ENCODE assay signal across 8 cellular contexts in the genomic region with DNA sequence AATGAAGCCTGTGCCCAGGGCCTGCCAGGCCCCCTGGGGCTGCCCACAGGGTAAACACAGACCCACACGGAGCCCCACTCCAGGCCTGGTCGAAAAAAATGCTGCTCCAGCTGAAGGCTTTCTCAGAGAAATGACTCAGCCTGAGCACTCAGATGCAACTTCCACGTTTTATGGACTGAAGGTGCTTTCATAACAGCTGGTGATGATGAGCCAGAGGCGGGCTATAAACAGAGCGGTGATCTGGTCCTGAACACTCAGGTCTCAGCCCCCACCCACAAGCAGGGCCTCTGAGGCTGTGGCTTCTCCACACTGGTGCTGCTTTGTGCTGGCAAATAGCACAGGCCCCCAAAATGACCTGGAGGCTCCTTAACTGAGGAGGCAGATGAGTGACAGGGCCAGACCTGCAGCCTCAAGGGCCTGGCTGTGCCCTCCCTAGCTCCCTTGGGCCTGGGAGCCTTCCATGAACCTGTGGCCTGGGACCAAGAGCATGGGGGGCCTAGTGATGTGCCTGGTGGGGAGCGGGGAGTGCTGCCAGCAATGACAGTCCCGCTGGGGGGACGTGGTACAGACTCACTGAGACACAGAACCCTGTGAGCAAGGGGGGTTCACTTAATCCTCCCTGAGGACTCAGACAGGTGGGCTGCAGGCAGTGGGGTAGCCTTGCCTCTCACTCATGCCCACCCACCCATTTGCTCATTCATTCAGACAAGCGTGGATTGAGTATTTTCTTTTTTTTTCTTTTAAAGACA. TPM values are rescaled to one million over a fixed set of nuclear protein-coding genes. Genes with fewer than 3 reads are reported as not detected.
A peak's percentile ranks its signal among the peaks of the same experiment; 100 is the strongest.
DNase-seq lines count a peak whose midpoint lies in the region; ATAC-seq, FAIRE-seq and TF ChIP-seq lines count a peak whose summit lies in the region.

No MANE protein-coding gene starts in this region.

- H3K27ac Mint-ChIP-seq in osteocyte (ENCODE audit: unreplicated experiment): peak overlapping the region; percentile 63

- BruUV-seq in K562 (replicated peaks; lab: Mats Ljungman, UMichigan): no TSS peak

- no peaks in the 10 kb centered on the region for H3K27me3 Mint-ChIP-seq in osteocyte (ENCODE audit: unreplicated experiment)

- H4K20me1 ChIP-seq in K562 (replicated peaks; ENCODE audit: control insufficient read depth, insufficient read depth, low read length): no peaks in the 10 kb centered on the region

- H3K4me3 ChIP-seq in AG04450 (ENCODE audit: low read depth, low read length): no peak overlapping the region
- H3K4me3 ChIP-seq in K562: no peak overlapping the region

- intact Hi-C loops in K562 (cut with micrococcal nuclease): no loop called here

- peak; percentile 86 for FAIRE-seq in K562 (lab: Jason Lieb, UNC)

- in situ Hi-C loops in K562 (cut with MboI): no loop called here

- TF ChIP-seq EP300 in K562 (IDR thresholded peaks at IDR 0.05; ENCODE audit: low read length): no peak

- peak overlapping the region; percentile 33; the same call in 1 of the 2 replicates for H3K4me2 ChIP-seq in K562 (ENCODE audit: insufficient read depth, low read length)

- H3K36me3 Mint-ChIP-seq in osteocyte (ENCODE audit: unreplicated experiment): no peaks in the 10 kb centered on the region

- no peaks in the 10 kb centered on the region for H3K36me3 ChIP-seq in K562 (ENCODE audit: control insufficient read depth, insufficient read depth, low read length)

- H3K27ac ChIP-seq in AG04450 (ENCODE audit: low read depth, low read length): peak overlapping the region; percentile 87
- peak overlapping the region; percentile 69; the same call in 2 of the 3 replicates for H3K27ac ChIP-seq in K562 (ENCODE audit: extremely low read depth, low read depth, low read length)

- H3K9ac ChIP-seq in K562 (ENCODE audit: insufficient read depth in 1 of 2, low read depth in 2 of 2, low read length in 2 of 2): peak overlapping the region; percentile 41 to 85; a peak in 3 of 4 replicates

- TF ChIP-seq RAD21 in K562 (CRISPR knock-in tag; conservative IDR thresholded peaks at IDR 0.05 in 1 of 2, IDR thresholded peaks at IDR 0.05 in 1 of 2): no peak

- H3K9me1 ChIP-seq in K562 (ENCODE audit: control insufficient read depth, insufficient read depth, low read length): no peaks in the 10 kb centered on the region

- peak overlapping the region; percentile 91 for H2AFZ ChIP-seq in K562 (ENCODE audit: low read depth, low read length)

- POLR2A ChIA-PET in AG04450 (lab: Yijun Ruan, JAX) (interaction anchor here (0.7 to 1.1 kb wide), 2 partner anchors 26 to 39 kb away, joined by 8 to 9 read pairs; no protein-coding TSS in a partner anchor), K562 (lab: Yijun Ruan, JAX) (interaction anchor here (0.6 to 0.9 kb wide), 3 partner anchors 19 to 56 kb away, joined by 3 to 4 read pairs (median 3); no protein-coding TSS in a partner anchor)

- H3K79me2 ChIP-seq in K562 (ENCODE audit: control insufficient read depth, insufficient read depth, low read length): no peaks in the 10 kb centered on the region

- 48% methylated on average over 9 of the region's 9 CpGs for WGBS in K562 (ENCODE audit: insufficient coverage, low coverage, missing lambda C conversion rate)

- peaks cover 9% of the 10 kb centered on the region for H3K4me1 Mint-ChIP-seq in osteocyte (ENCODE audit: unreplicated experiment)

- peak; percentile 87 for ATAC-seq in GM18499 (IDR thresholded peaks at IDR 0.05; ENCODE audit: insufficient read depth, unreplicated experiment)
- ATAC-seq in HG02870 (IDR thresholded peaks at IDR 0.05; ENCODE audit: unreplicated experiment): peak; percentile 89
- ATAC-seq in K562: peak; percentile 41

- no peak overlapping the region for H3K4me3 Mint-ChIP-seq in osteocyte (ENCODE audit: unreplicated experiment)

- H3K9me3 ChIP-seq in AG04450 (ENCODE audit: control insufficient read depth, insufficient read depth, low read length): no peaks in the 10 kb centered on the region
- no peaks in the 10 kb centered on the region for H3K9me3 ChIP-seq in K562 (replicated peaks; ENCODE audit: control insufficient read depth, insufficient read depth, low read depth, low read length)

- H3K27me3 ChIP-seq in AG04450 (ENCODE audit: control insufficient read depth, insufficient read depth, low read length): peaks cover 3% of the 10 kb centered on the region
- H3K27me3 ChIP-seq in K562 (ENCODE audit: control insufficient read depth in 2 of 2, insufficient read depth in 2 of 2, low read length in 2 of 2): no peaks in the 10 kb centered on the region

- peaks cover 32 to 36% of the 10 kb centered on the region in 2 experiments for H3K4me1 ChIP-seq in K562 (replicated peaks in 1 of 2; ENCODE audit: control insufficient read depth in 2 of 2, insufficient read depth in 2 of 2, low read length in 2 of 2)

- no peaks in the 10 kb centered on the region for H3K9me3 Mint-ChIP-seq in osteocyte (ENCODE audit: unreplicated experiment)

- no peak for TF ChIP-seq CTCF in AG04450 (IDR thresholded peaks at IDR 0.05; ENCODE audit: low read depth, low read length)
- TF ChIP-seq CTCF in K562 (IDR thresholded peaks at IDR 0.05 in 2 of 3, conservative IDR thresholded peaks at IDR 0.05 in 1 of 3; ENCODE audit: insufficient read depth in 2 of 3, low read depth in 1 of 3, low read length in 3 of 3): no peak
- TF ChIP-seq CTCF in osteocyte (IDR thresholded peaks at IDR 0.05): no peak

- CTCF ChIA-PET in AG04450 (lab: Charles Lee) (interaction anchor here (0.7 to 1.7 kb wide), 2 partner anchors 76 to 198 kb away, joined by 3 to 7 read pairs; no protein-coding TSS in a partner anchor), K562 (lab: Yijun Ruan, JAX; ENCODE audit: low intra/inter-chr PET ratio) (no interaction called here)

- no peak for TF ChIP-seq POLR2A in K562 (conservative IDR thresholded peaks at IDR 0.05)

- peak; percentile 82 for DNase-seq in AG04450 (ENCODE audit: low read depth, low spot score)
- DNase-seq in NOMO-1 treated with DMSO at 0.1 percent for 48 hours (lab: John Stamatoyannopoulos, UW; ENCODE audit: unreplicated experiment): peak; percentile 84
- DNase-seq in K562 (ENCODE audit: extremely low read depth in 1 of 4, low spot score in 3 of 4): peak in 3 of 4 experiments; percentile 41 to 73 (median 49)
- no peak for DNase-seq in osteocyte (ENCODE audit: extremely low spot score, unreplicated experiment)
- DNase-seq in HuH-7.5 (ENCODE audit: low spot score): no peak
- DNase-seq in HuH-7 (ENCODE audit: low spot score): no peak

RNA-seq across cellular contexts. Expression of a gene that starts 23.0 kb away (rescaled TPM):
- polyA plus RNA-seq in AG04450 (2011; rRNA removed) (14.0 and 21.5 TPM in 2 replicates), K562 (2011; rRNA removed) (22.4 and 30.8 TPM in 2 replicates), K562 (2014; fragmentation: Illumina TruSeq; extraction: Trizol) (36.4 and 61.7 TPM in 2 replicates), K562 (2014; fragmentation: Nextera tagmentation; extraction: Ambion mirVana) (1 to 10 TPM in 1 of 2 experiments, under 1 TPM in 1; 0.92 to 1.1 TPM), K562 (2014; rRNA removed) (49.1 and 50.3 TPM in 2 replicates)
- 22.6 and 38.5 TPM in 2 replicates for polyA minus RNA-seq in AG04450 (2011; rRNA and poly(A)+ RNA removed)
- 29.3 and 88.9 TPM in 2 replicates for total RNA-seq in K562 (2011; cell fraction: chromatin; rRNA removed; ENCODE audit: low replicate concordance)
- total RNA-seq in K562 (2011; cell fraction: nucleolus; rRNA removed): 101 and 110 TPM in 2 replicates
- total RNA-seq in K562 (2011; cell fraction: nucleoplasm; rRNA removed): 63.1 TPM in 2 replicates
- total RNA-seq in K562 (2014; rRNA removed) (49.9 and 69.9 TPM in 2 replicates), K562 (2014; rRNA removed; fragmentation: Illumina TruSeq; extraction: Trizol) (10.0 and 11.7 TPM in 2 replicates), K562 (2015; rRNA removed; fragmentation: Illumina TruSeq; extraction: Trizol) (34.8 and 36.0 TPM in 2 replicates), K562 (2021) (93.5 and 99.9 TPM in 2 replicates), osteocyte (96.2 and 98.3 TPM in 2 replicates)
- 31.2 and 60.1 TPM in 2 replicates for polyA plus RNA-seq in K562 (2011; cell fraction: cytosol; rRNA removed)
- polyA plus RNA-seq in K562 (2011; cell fraction: nucleus; rRNA removed): 42.7 and 71.3 TPM in 2 replicates
- 74.8 and 95.4 TPM in 2 replicates for polyA plus RNA-seq in K562 (2012)
- 12.3 and 17.9 TPM in 2 replicates for polyA minus RNA-seq in K562 (2011; rRNA and poly(A)+ RNA removed)
- polyA minus RNA-seq in K562 (2011; cell fraction: cytosol; rRNA and poly(A)+ RNA removed): 47.5 and 65.9 TPM in 2 replicates
- polyA minus RNA-seq in K562 (2011; cell fraction: nucleus; rRNA and poly(A)+ RNA removed): 24.6 and 32.0 TPM in 2 replicates

RNA-seq across cellular contexts. Expression of a gene that starts 38.9 kb away (rescaled TPM):
- 5.5 and 7.1 TPM in 2 replicates for polyA plus RNA-seq in AG04450 (2011; rRNA removed)
- polyA minus RNA-seq in AG04450 (2011; rRNA and poly(A)+ RNA removed): 7.1 and 8.9 TPM in 2 replicates
- 3.7 and 18.5 TPM in 2 replicates for total RNA-seq in K562 (2011; cell fraction: chromatin; rRNA removed; ENCODE audit: low replicate concordance)
- 5.1 and 10.8 TPM in 2 replicates for total RNA-seq in K562 (2011; cell fraction: nucleolus; rRNA removed)
- total RNA-seq in K562 (2011; cell fraction: nucleoplasm; rRNA removed): 3.3 and 6.0 TPM in 2 replicates
- total RNA-seq in K562 (2014; rRNA removed): 0.86 and 1.6 TPM in 2 replicates
- total RNA-seq in K562 (2014; rRNA removed; fragmentation: Illumina TruSeq; extraction: Trizol): 0.73 and 1.1 TPM in 2 replicates
- total RNA-seq in K562 (2015; rRNA removed; fragmentation: Illumina TruSeq; extraction: Trizol): 0.72 and 1.1 TPM in 2 replicates
- total RNA-seq in K562 (2021): 1.3 and 2.6 TPM in 2 replicates
- 0.38 and 1.0 TPM in 2 replicates for polyA plus RNA-seq in K562 (2011; rRNA removed)
- polyA plus RNA-seq in K562 (2011; cell fraction: cytosol; rRNA removed): 0.83 and 1.2 TPM in 2 replicates
- polyA plus RNA-seq in K562 (2011; cell fraction: nucleus; rRNA removed): 4.8 and 6.6 TPM in 2 replicates
- 1.1 and 2.8 TPM in 2 replicates for polyA plus RNA-seq in K562 (2012)
- 0.55 and 0.66 TPM in 2 replicates for polyA plus RNA-seq in K562 (2014; fragmentation: Illumina TruSeq; extraction: Trizol)
- polyA plus RNA-seq in K562 (2014; fragmentation: Nextera tagmentation; extraction: Ambion mirVana): under 1 TPM; 0.82 to 0.91 TPM
- polyA plus RNA-seq in K562 (2014; rRNA removed): 0.78 and 2.5 TPM in 2 replicates
- 0.14 and 0.45 TPM in 2 replicates for polyA minus RNA-seq in K562 (2011; rRNA and poly(A)+ RNA removed)
- 0.86 and 2.5 TPM in 2 replicates for polyA minus RNA-seq in K562 (2011; cell fraction: cytosol; rRNA and poly(A)+ RNA removed)
- polyA minus RNA-seq in K562 (2011; cell fraction: nucleus; rRNA and poly(A)+ RNA removed): 4.0 and 4.3 TPM in 2 replicates
- total RNA-seq in osteocyte: 2.2 and 2.5 TPM in 2 replicates

RNA-seq across cellular contexts. Expression of a gene that starts 57.7 kb away (rescaled TPM):
- polyA plus RNA-seq in AG04450 (2011; rRNA removed): 14.3 and 20.6 TPM in 2 replicates
- 16.2 and 23.4 TPM in 2 replicates for polyA minus RNA-seq in AG04450 (2011; rRNA and poly(A)+ RNA removed)
- 447 and 1,128 TPM in 2 replicates for total RNA-seq in K562 (2011; cell fraction: chromatin; rRNA removed; ENCODE audit: low replicate concordance)
- total RNA-seq in K562 (2011; cell fraction: nucleolus; rRNA removed): 692 and 704 TPM in 2 replicates
- 460 and 506 TPM in 2 replicates for total RNA-seq in K562 (2011; cell fraction: nucleoplasm; rRNA removed)
- 35.0 and 53.7 TPM in 2 replicates for total RNA-seq in K562 (2014; rRNA removed)
- 20.6 and 25.0 TPM in 2 replicates for total RNA-seq in K562 (2014; rRNA removed; fragmentation: Illumina TruSeq; extraction: Trizol)
- total RNA-seq in K562 (2015; rRNA removed; fragmentation: Illumina TruSeq; extraction: Trizol): 43.3 and 43.4 TPM in 2 replicates
- total RNA-seq in K562 (2021): 116 and 151 TPM in 2 replicates
- polyA plus RNA-seq in K562 (2011; rRNA removed): 71.7 and 195 TPM in 2 replicates
- polyA plus RNA-seq in K562 (2011; cell fraction: cytosol; rRNA removed): 119 and 133 TPM in 2 replicates
- 1,870 and 1,995 TPM in 2 replicates for polyA plus RNA-seq in K562 (2011; cell fraction: nucleus; rRNA removed)
- 92.0 and 210 TPM in 2 replicates for polyA plus RNA-seq in K562 (2012)
- polyA plus RNA-seq in K562 (2014; fragmentation: Illumina TruSeq; extraction: Trizol): 130 and 131 TPM in 2 replicates
- polyA plus RNA-seq in K562 (2014; fragmentation: Nextera tagmentation; extraction: Ambion mirVana): 10 to 100 TPM in 1 of 2 experiments, 1 to 10 TPM in 1; 7.3 to 13.7 TPM
- 114 and 121 TPM in 2 replicates for polyA plus RNA-seq in K562 (2014; rRNA removed)
- polyA minus RNA-seq in K562 (2011; rRNA and poly(A)+ RNA removed): 30.7 and 41.4 TPM in 2 replicates
- polyA minus RNA-seq in K562 (2011; cell fraction: cytosol; rRNA and poly(A)+ RNA removed): 71.5 and 84.4 TPM in 2 replicates
- polyA minus RNA-seq in K562 (2011; cell fraction: nucleus; rRNA and poly(A)+ RNA removed): 264 and 379 TPM in 2 replicates
- total RNA-seq in osteocyte: 65.2 and 70.0 TPM in 2 replicates

Comparison
In these comparisons a context has a peak if more than half of its experiments do, and no peak if none do; other contexts are left out.
1. DNase-seq: peak in AG04450 (single experiment), NOMO-1 treated with DMSO at 0.1 percent for 48 hours (single experiment) and K562 (3 of 4); none in osteocyte (single experiment), HuH-7.5 (single experiment) and HuH-7 (single experiment).
2. Peak in every context shown above with its lines, with median percentiles within 50 percentile points of each other: ATAC-seq.